In genomic region chr11:79066456-79067354, GRCh38 we compare ENCODE assay signal across 1 cellular context.
TF ChIP-seq lines count a peak whose summit lies in the region.

No MANE protein-coding gene starts in this region.

TF ChIP-seq in GM23338, 12 proteins besides CTCF, POLR2A, EP300 and RAD21 (continued from another document):
- TF ChIP-seq EZH2phosphoT487 (IDR thresholded peaks at IDR 0.05; ENCODE audit: unreplicated experiment), result no peak
